11 cellular contexts compared by ENCODE assay signal in genomic region chr11:20474176-20474950, GRCh38.
DNase-seq lines count a peak whose midpoint lies in the region; ATAC-seq and TF ChIP-seq lines count a peak whose summit lies in the region.
"Had no signal": no experiment of that assay in that cellular context is flagged by ENCODE, and none has a peak within 500 bp of the region (broad histone marks: within the 10 kb centered on the region; RNA-seq: fewer than 3 reads in every experiment).

No MANE protein-coding gene starts in this region.

- no peak overlapping the region for H3K9ac ChIP-seq in PC-3 (ENCODE audit: low read length)

- H2AFZ ChIP-seq in PC-3 (ENCODE audit: low read length), result no peak overlapping the region

- H3K9me3 Mint-ChIP-seq in activated T-cell treated with anti-CD3 and anti-CD28 coated beads, Interleukin-2, amount 50 U/mL, for 72 hours, result no peaks in the 10 kb centered on the region
- H3K9me3 Mint-ChIP-seq in activated T-cell treated with anti-CD3 and anti-CD28 coated beads, Interleukin-2, amount 50 U/mL, for 4 hours, result no peaks in the 10 kb centered on the region

- no peak for DNase-seq in activated T-cell treated with anti-CD3 and anti-CD28 coated beads, Interleukin-2, amount 50 U/mL, for 72 hours
- DNase-seq in activated T-cell treated with anti-CD3 and anti-CD28 coated beads, Interleukin-2, amount 50 U/mL, for 4 hours, result no peak
- DNase-seq in body of pancreas, result no peak
- DNase-seq in iPS DF 6.9 (ENCODE audit: low read depth, low spot score), result peak; percentile 13
- no peak for DNase-seq in H4 (ENCODE audit: low spot score)
- no peak for DNase-seq in PC-3
- DNase-seq in stimulated activated naive CD4-positive, alpha-beta T cell (lab: John Stamatoyannopoulos, UW), result no peak
- DNase-seq: stimulated activated CD4-positive, alpha-beta T cell treated with anti-CD3 and anti-CD28 coated beads, Interleukin-4, amount 100 ng/mL, for 1 hour had no signal

- no TSS peak for BruUV-seq in PC-3 (replicated peaks; lab: Mats Ljungman, UMichigan)

- no peak overlapping the region for H3K4me3 Mint-ChIP-seq in activated T-cell treated with anti-CD3 and anti-CD28 coated beads, Interleukin-2, amount 50 U/mL, for 72 hours
- H3K4me3 Mint-ChIP-seq in activated T-cell treated with anti-CD3 and anti-CD28 coated beads, Interleukin-2, amount 50 U/mL, for 4 hours, result no peak overlapping the region

- TF ChIP-seq POLR2A in body of pancreas (IDR thresholded peaks at IDR 0.05), result no peak

- H3K27ac ChIP-seq in body of pancreas, result no peak overlapping the region
- H3K27ac ChIP-seq in iPS DF 6.9 (ENCODE audit: low read length), result no peak overlapping the region
- peak overlapping the region; percentile 11 for H3K27ac ChIP-seq in temporal lobe (ENCODE audit: low read depth, low read length)
- no peak overlapping the region for H3K27ac ChIP-seq in PC-3 (ENCODE audit: low read length)
- H3K27ac ChIP-seq: SJSA1 had no signal

- H3K27me3 ChIP-seq in body of pancreas (no peaks in the 10 kb centered on the region), iPS DF 6.9 (ENCODE audit: control insufficient read depth, insufficient read depth, low read length) (no peaks in the 10 kb centered on the region), PC-3 (ENCODE audit: low read length) (no peaks in the 10 kb centered on the region)
- H3K27me3 ChIP-seq: SJSA1 had no signal

- no peak overlapping the region for H3K4me2 ChIP-seq in PC-3 (ENCODE audit: low read length)

- peak overlapping the region; percentile 31 for H3K27ac Mint-ChIP-seq in activated T-cell treated with anti-CD3 and anti-CD28 coated beads, Interleukin-2, amount 50 U/mL, for 72 hours

- no peaks in the 10 kb centered on the region for H3K9me2 ChIP-seq in PC-3 (replicated peaks; ENCODE audit: low read length)

- H3K79me2 ChIP-seq in PC-3 (ENCODE audit: low read length), result no peaks in the 10 kb centered on the region

- 83 to 87% methylated on average over 6 to 7 of the region's 7 CpGs for WGBS in body of pancreas, 2 donors
- WGBS in iPS DF 6.9 (ENCODE audit: insufficient coverage, insufficient read length), result no CpG with 5 or more reads among the region's 7 CpGs

- H3K4me1 Mint-ChIP-seq in activated T-cell treated with anti-CD3 and anti-CD28 coated beads, Interleukin-2, amount 50 U/mL, for 72 hours (ENCODE audit: low read depth), result peaks cover 13% of the 10 kb centered on the region
- H3K4me1 Mint-ChIP-seq in activated T-cell treated with anti-CD3 and anti-CD28 coated beads, Interleukin-2, amount 50 U/mL, for 4 hours (ENCODE audit: low read depth), result peaks cover 14% of the 10 kb centered on the region

- intact Hi-C loops in body of pancreas (cut with DNase I) (no loop called here), PC-3 (cut with micrococcal nuclease) (no loop called here)

- no peak for TF ChIP-seq CTCF in body of pancreas (IDR thresholded peaks at IDR 0.05)
- no peak for TF ChIP-seq CTCF in PC-3 (conservative IDR thresholded peaks at IDR 0.05; ENCODE audit: low read depth, low read length)

- CTCF ChIA-PET in PC-3 (lab: Charles Lee), result no interaction called here

- no peak for ATAC-seq in activated T-cell treated with anti-CD3 and anti-CD28 coated beads, Interleukin-2, amount 50 U/mL, for 72 hours (replicated peaks in 1 of 2)
- ATAC-seq in activated T-cell treated with anti-CD3 and anti-CD28 coated beads, Interleukin-2, amount 50 U/mL, for 4 hours, result no peak
- ATAC-seq in body of pancreas (peak; percentile 27), PC-3 (no peak)

- H3F3A ChIP-seq in PC-3 (ENCODE audit: low read length, unreplicated experiment), result no peaks in the 10 kb centered on the region

- POLR2A ChIA-PET in PC-3 (lab: Charles Lee; ENCODE audit: unreplicated experiment), result no interaction called here

- H3K27me3 Mint-ChIP-seq in activated T-cell treated with anti-CD3 and anti-CD28 coated beads, Interleukin-2, amount 50 U/mL, for 72 hours (ENCODE audit: low read depth), result no peaks in the 10 kb centered on the region
- no peaks in the 10 kb centered on the region for H3K27me3 Mint-ChIP-seq in activated T-cell treated with anti-CD3 and anti-CD28 coated beads, Interleukin-2, amount 50 U/mL, for 4 hours (ENCODE audit: low read depth)

- H3K4me1 ChIP-seq in body of pancreas (no peaks in the 10 kb centered on the region), iPS DF 6.9 (ENCODE audit: control insufficient read depth, insufficient read depth, low read length) (peaks cover 7% of the 10 kb centered on the region), PC-3 (ENCODE audit: insufficient read depth, low read length) (peaks cover 8% of the 10 kb centered on the region)
- H3K4me1 ChIP-seq: SJSA1 had no signal

- no peaks in the 10 kb centered on the region for H4K20me1 ChIP-seq in PC-3 (ENCODE audit: low read length)

- H3K36me3 ChIP-seq in body of pancreas (replicated peaks in 1 of 2; ENCODE audit: insufficient read depth in 1 of 2, low read depth in 2 of 2), result no peaks in the 10 kb centered on the region
- H3K36me3 ChIP-seq in iPS DF 6.9 (ENCODE audit: control insufficient read depth, insufficient read depth, low read length), result no peaks in the 10 kb centered on the region
- peaks cover 9% of the 10 kb centered on the region; the same call in 1 of the 2 replicates for H3K36me3 ChIP-seq in PC-3 (ENCODE audit: low read depth, low read length)
- H3K36me3 ChIP-seq: SJSA1 had no signal

- peaks cover 13 to 18% of the 10 kb centered on the region in 2 donors for H3K36me3 Mint-ChIP-seq in activated T-cell treated with anti-CD3 and anti-CD28 coated beads, Interleukin-2, amount 50 U/mL, for 72 hours (ENCODE audit: insufficient read depth in 2 of 2)
- H3K36me3 Mint-ChIP-seq in activated T-cell treated with anti-CD3 and anti-CD28 coated beads, Interleukin-2, amount 50 U/mL, for 4 hours (ENCODE audit: insufficient read depth), result peaks cover 46% of the 10 kb centered on the region

- H3K4me3 ChIP-seq in body of pancreas, result no peak overlapping the region
- no peak overlapping the region for H3K4me3 ChIP-seq in iPS DF 6.9 (ENCODE audit: low read length)
- no peak overlapping the region for H3K4me3 ChIP-seq in PC-3 (ENCODE audit: low read length)
- H3K4me3 ChIP-seq: coronary artery, SJSA1 had no signal

- H3K9me3 ChIP-seq in body of pancreas (no peaks in the 10 kb centered on the region), iPS DF 6.9 (ENCODE audit: control insufficient read depth, insufficient read depth, low read length) (no peaks in the 10 kb centered on the region), PC-3 (ENCODE audit: low read length) (no peaks in the 10 kb centered on the region)
- H3K9me3 ChIP-seq: SJSA1 had no signal
